10 cellular contexts compared by ENCODE assay signal in the genomic region with DNA sequence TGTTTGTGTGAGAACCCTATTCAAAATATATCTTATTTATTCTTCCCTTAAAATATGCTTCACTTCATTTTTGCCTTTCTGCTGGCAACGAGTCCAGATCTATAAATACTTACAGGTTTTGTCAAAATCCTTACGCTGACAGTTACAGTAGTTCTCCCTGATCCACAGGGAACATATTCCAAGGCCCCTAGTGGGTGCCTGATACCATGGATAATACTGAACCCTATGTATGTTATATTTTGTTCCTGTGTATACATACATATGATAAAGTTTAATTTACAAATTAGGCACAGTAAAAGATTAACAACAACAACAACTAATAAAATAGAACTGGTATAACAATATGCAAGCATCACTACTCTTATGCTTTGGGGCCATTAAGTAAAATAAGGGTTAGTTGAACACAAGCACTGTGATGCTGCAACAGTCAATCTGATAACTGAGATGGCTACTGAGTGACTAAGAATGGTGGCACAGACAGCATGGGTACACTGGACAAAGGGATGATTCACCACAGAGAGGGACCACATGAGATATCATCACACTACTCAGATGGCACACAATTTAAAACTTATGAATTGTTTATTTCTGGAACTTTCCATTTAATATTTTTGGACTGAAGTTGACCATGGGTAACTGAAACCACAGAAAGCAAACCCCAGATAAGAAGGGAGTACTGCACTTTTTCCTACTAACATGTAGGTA. TPM values are rescaled to one million over a fixed set of nuclear protein-coding genes. Genes with fewer than 3 reads are reported as not detected.
DNase-seq lines count a peak whose midpoint lies in the region; ATAC-seq and TF ChIP-seq lines count a peak whose summit lies in the region.
"Had no signal": no experiment of that assay in that cellular context is flagged by ENCODE, and none has a peak within 500 bp of the region (broad histone marks: within the 10 kb centered on the region; RNA-seq: fewer than 3 reads in every experiment).

No MANE protein-coding gene starts in this region.

- peaks cover 4% of the 10 kb centered on the region for H3K9me3 Mint-ChIP-seq in activated CD4-positive, alpha-beta T cell treated with anti-CD3 and anti-CD28 coated beads for 36 hours (ENCODE audit: low read depth)
- peaks cover 5% of the 10 kb centered on the region for H3K9me3 Mint-ChIP-seq in chondrocyte (ENCODE audit: low read depth)

- peaks cover 73% of the 10 kb centered on the region for H3K4me1 Mint-ChIP-seq in activated CD4-positive, alpha-beta T cell treated with anti-CD3 and anti-CD28 coated beads for 36 hours
- peaks cover 25% of the 10 kb centered on the region for H3K4me1 Mint-ChIP-seq in chondrocyte (ENCODE audit: low read depth)

- no TSS peak for BruUV-seq in A673 (replicated peaks; lab: Mats Ljungman, UMichigan)

- H3K36me3 Mint-ChIP-seq in activated CD4-positive, alpha-beta T cell treated with anti-CD3 and anti-CD28 coated beads for 36 hours (ENCODE audit: low read depth) = peaks cover 12% of the 10 kb centered on the region
- no peaks in the 10 kb centered on the region for H3K36me3 Mint-ChIP-seq in chondrocyte (ENCODE audit: low read depth)

- H3K4me3 ChIP-seq in upper lobe of right lung = no peak overlapping the region
- H3K4me3 ChIP-seq in A673 (ENCODE audit: low read depth, low read length, poor library complexity, severe bottlenecking) = no peak overlapping the region

- intact Hi-C loops in activated CD4-positive, alpha-beta T cell treated with anti-CD3 and anti-CD28 coated beads for 36 hours (cut with DNase I, micrococcal nuclease) = loop anchor here in 1 of 2 experiments (10.0 kb wide), 1 partner anchor 1404 kb away; a partner anchor contains a TSS
- intact Hi-C loops in upper lobe of right lung (cut with DNase I) = no loop called here
- intact Hi-C loops in A673 (cut with micrococcal nuclease; ENCODE audit: unreplicated experiment) = no loop called here

- ATAC-seq in activated CD4-positive, alpha-beta T cell treated with anti-CD3 and anti-CD28 coated beads for 36 hours = peak; percentile 45
- ATAC-seq in HG03066 (IDR thresholded peaks at IDR 0.05; ENCODE audit: low read depth, unreplicated experiment) (peak; percentile 50), upper lobe of right lung (no peak)

- CTCF ChIA-PET in activated CD4-positive, alpha-beta T cell treated with anti-CD3 and anti-CD28 coated beads for 36 hours (lab: Charles Lee) = interaction anchor here (0.6 to 1.1 kb wide), 2 partner anchors 21 to 38 kb away, joined by 4 to 5 read pairs; no protein-coding TSS in a partner anchor
- CTCF ChIA-PET in A673 (lab: Charles Lee) = interaction anchor here (0.6 kb wide), 1 partner anchor 29 kb away, joined by 5 read pairs; no protein-coding TSS in a partner anchor

- POLR2A ChIA-PET in activated CD4-positive, alpha-beta T cell treated with anti-CD3 and anti-CD28 coated beads for 36 hours (lab: Charles Lee) = no interaction called here
- POLR2A ChIA-PET in A673 (lab: Charles Lee; ENCODE audit: low non-redundant PET) = no interaction called here

- H3K4me1 ChIP-seq in upper lobe of right lung (peaks cover 16% of the 10 kb centered on the region), A673 (ENCODE audit: insufficient read depth, low read length, poor library complexity, severe bottlenecking) (no peaks in the 10 kb centered on the region)

- DNase-seq in activated CD4-positive, alpha-beta T cell treated with anti-CD3 and anti-CD28 coated beads for 36 hours = no peak
- DNase-seq in activated CD4-positive, alpha-beta T cell treated with anti-CD3 and anti-CD28 coated beads, Interleukin-2, amount 50 U/mL, for 1 hour = no peak
- no peak for DNase-seq in chondrocyte (ENCODE audit: low spot score)
- DNase-seq in stromal cell of bone marrow (ENCODE audit: low read depth) = peak; percentile 51
- no peak for DNase-seq in upper lobe of right lung
- no peak for DNase-seq in A673 (ENCODE audit: low spot score)
- DNase-seq in HT-29 (ENCODE audit: low spot score) = no peak
- DNase-seq: NCI-H187 treated with DMSO at 0.1 percent for 48 hours; stimulated activated CD4-positive, alpha-beta T cell treated with anti-CD3 and anti-CD28 coated beads, Interleukin-2, amount 100 ng/mL, for 24 hours had no signal

- peak overlapping the region; percentile 63 for H3K27ac Mint-ChIP-seq in activated CD4-positive, alpha-beta T cell treated with anti-CD3 and anti-CD28 coated beads for 36 hours
- peak overlapping the region; percentile 50 for H3K27ac Mint-ChIP-seq in chondrocyte (ENCODE audit: unreplicated experiment)

- H3K27ac ChIP-seq in upper lobe of right lung (no peak overlapping the region), A673 (ENCODE audit: low read depth, low read length, poor library complexity, severe bottlenecking) (no peak overlapping the region)

- no peak for TF ChIP-seq CTCF in chondrocyte (IDR thresholded peaks at IDR 0.05)
- TF ChIP-seq CTCF in upper lobe of right lung (IDR thresholded peaks at IDR 0.05) = no peak
- TF ChIP-seq CTCF in A673 (conservative IDR thresholded peaks at IDR 0.05; ENCODE audit: low read depth, low read length) = no peak

- H3K36me3 ChIP-seq in upper lobe of right lung (no peaks in the 10 kb centered on the region), A673 (ENCODE audit: insufficient read depth, low read length, poor library complexity, severe bottlenecking) (no peaks in the 10 kb centered on the region)

- H3K9me3 ChIP-seq in upper lobe of right lung (no peaks in the 10 kb centered on the region), A673 (ENCODE audit: low read depth, low read length, poor library complexity, severe bottlenecking) (no peaks in the 10 kb centered on the region)

- no peak overlapping the region for H3K4me3 Mint-ChIP-seq in activated CD4-positive, alpha-beta T cell treated with anti-CD3 and anti-CD28 coated beads for 36 hours
- no peak overlapping the region for H3K4me3 Mint-ChIP-seq in chondrocyte (ENCODE audit: unreplicated experiment)

- H3K27me3 ChIP-seq in upper lobe of right lung = no peaks in the 10 kb centered on the region
- peaks cover 6% of the 10 kb centered on the region for H3K27me3 ChIP-seq in A673 (replicated peaks; ENCODE audit: insufficient read depth, low read depth, low read length, poor library complexity)

- H3K27me3 Mint-ChIP-seq in activated CD4-positive, alpha-beta T cell treated with anti-CD3 and anti-CD28 coated beads for 36 hours = no peaks in the 10 kb centered on the region
- H3K27me3 Mint-ChIP-seq in chondrocyte (ENCODE audit: low read depth) = no peaks in the 10 kb centered on the region

RNA-seq across cellular contexts. Expression of a gene that starts 29.4 kb away (rescaled TPM):
- total RNA-seq in activated CD4-positive, alpha-beta T cell treated with anti-CD3 and anti-CD28 coated beads for 36 hours = 10 to 100 TPM; 36.5 to 44.3 TPM
- total RNA-seq in chondrocyte (22.9 to 36.9 TPM (median 35.0 TPM) in 3 replicates), upper lobe of right lung (49.6 TPM), A673 (2021) (17.3 and 17.7 TPM in 2 replicates)
- total RNA-seq in HT-29 (2014; rRNA removed; shearing (Covaris generic)) = 5.4 and 6.3 TPM in 2 replicates
